Comparison of ENCODE assay signal across 16 cellular contexts in the genomic region with DNA sequence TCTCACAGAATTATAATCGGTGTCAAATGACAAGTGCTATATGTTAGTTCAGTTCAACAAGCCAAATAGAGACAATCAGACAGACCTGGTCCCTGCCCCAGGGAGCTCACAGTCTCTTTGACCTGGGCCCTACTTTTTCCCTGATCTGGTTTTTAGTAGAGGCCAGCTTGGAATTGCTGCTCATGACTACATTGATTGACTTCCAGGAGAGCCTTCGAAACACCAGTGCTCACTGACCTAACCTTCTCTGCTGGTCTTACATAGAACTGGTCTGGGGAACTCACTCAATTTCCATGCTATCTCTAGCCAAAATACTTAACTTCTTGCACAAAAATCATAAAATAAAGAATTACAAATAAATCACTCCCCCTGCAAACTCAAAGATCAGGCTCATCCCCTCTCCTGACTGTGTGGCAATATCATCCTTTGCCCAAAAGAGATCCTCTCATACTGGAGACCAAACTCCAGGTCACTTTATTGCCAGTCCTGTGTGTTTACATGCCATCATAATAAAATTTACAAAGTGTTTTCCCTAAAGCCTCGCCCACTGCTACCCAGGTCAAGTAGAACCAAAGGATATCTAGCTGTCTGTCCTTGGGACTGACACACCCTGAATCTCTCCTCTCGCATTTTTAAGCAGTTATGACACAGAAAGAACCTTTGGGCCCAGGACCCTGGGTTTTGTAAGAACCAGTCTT. TPM values are rescaled to one million over a fixed set of nuclear protein-coding genes. Genes with fewer than 3 reads are reported as not detected.
DNase-seq lines count a peak whose midpoint lies in the region; ATAC-seq and TF ChIP-seq lines count a peak whose summit lies in the region.
"Had no signal": no experiment of that assay in that cellular context is flagged by ENCODE, and none has a peak within 500 bp of the region (broad histone marks: within the 10 kb centered on the region; RNA-seq: fewer than 3 reads in every experiment).

No MANE protein-coding gene starts in this region.

- no peak for TF ChIP-seq CTCF in spleen (IDR thresholded peaks at IDR 0.05 in 8 of 11, conservative IDR thresholded peaks at IDR 0.05 in 3 of 11)

- H3K4me3 ChIP-seq in mucosa of rectum (ENCODE audit: low read length in 2 of 2) (no peak overlapping the region), spleen (no peak overlapping the region)
- H3K4me3 ChIP-seq: BLaER1, HAP-1 had no signal

- 90 to 97% (median 93%) methylated on average over 4 of the region's 4 CpGs for WGBS in spleen, 5 donors

- DNase-seq in activated T-cell treated with anti-CD3 and anti-CD28 coated beads, Interleukin-2, amount 50 U/mL, for 72 hours: no peak
- DNase-seq in activated T-cell treated with anti-CD3 and anti-CD28 coated beads, Interleukin-2, amount 50 U/mL, for 4 hours: no peak
- no peak for DNase-seq in left lobe of liver (ENCODE audit: low spot score)
- DNase-seq in activated CD4-positive, alpha-beta T cell treated with anti-CD3 and anti-CD28 coated beads for 48 hours: no peak
- DNase-seq in spleen: no peak
- DNase-seq in activated CD4-positive, CD25-positive, alpha-beta regulatory T cell (lab: John Stamatoyannopoulos, UW): no peak
- DNase-seq in NCI-H1105 treated with DMSO at 0.1 percent for 48 hours (lab: John Stamatoyannopoulos, UW): no peak
- DNase-seq: AML-193; CD8-positive, alpha-beta memory T cell; DND-41; GDM1 had no signal

- no peak overlapping the region for H3K9ac ChIP-seq in mucosa of rectum (ENCODE audit: low read depth in 1 of 2, low read length in 2 of 2)
- H3K9ac ChIP-seq: BLaER1 had no signal

- H3K9me3 ChIP-seq in mucosa of rectum (ENCODE audit: control insufficient read depth in 2 of 2, low read length in 2 of 2) (no peaks in the 10 kb centered on the region), spleen (peaks cover 0 to 9% (median 4%) of the 10 kb centered on the region in 8 donors)
- H3K9me3 ChIP-seq: HAP-1 had no signal

- no peak for ATAC-seq in activated T-cell treated with anti-CD3 and anti-CD28 coated beads, Interleukin-2, amount 50 U/mL, for 72 hours (replicated peaks in 1 of 2)
- ATAC-seq in activated T-cell treated with anti-CD3 and anti-CD28 coated beads, Interleukin-2, amount 50 U/mL, for 4 hours: no peak
- ATAC-seq in left lobe of liver: peak; percentile 84

- H3K36me3 ChIP-seq in mucosa of rectum (ENCODE audit: control insufficient read depth in 2 of 2, insufficient read depth in 2 of 2, low read length in 2 of 2) (peaks cover 0 to 8% of the 10 kb centered on the region in 2 donors), spleen (peaks cover 0 to 36% (median 14%) of the 10 kb centered on the region in 6 donors)
- H3K36me3 ChIP-seq: HAP-1 had no signal

- H3K27ac Mint-ChIP-seq in activated T-cell treated with anti-CD3 and anti-CD28 coated beads, Interleukin-2, amount 50 U/mL, for 72 hours: peak overlapping the region; percentile 14

- H3K27ac ChIP-seq in mucosa of rectum (ENCODE audit: low read depth in 2 of 2, low read length in 2 of 2) (peak overlapping the region; percentile 27 to 59), spleen (no peak overlapping the region)
- H3K27ac ChIP-seq: 22Rv1, BLaER1 had no signal

- H3K9me3 Mint-ChIP-seq in activated T-cell treated with anti-CD3 and anti-CD28 coated beads, Interleukin-2, amount 50 U/mL, for 72 hours: peaks cover 7 to 8% of the 10 kb centered on the region in 2 donors
- peaks cover 13% of the 10 kb centered on the region for H3K9me3 Mint-ChIP-seq in activated T-cell treated with anti-CD3 and anti-CD28 coated beads, Interleukin-2, amount 50 U/mL, for 4 hours

- H3K4me1 ChIP-seq in mucosa of rectum (ENCODE audit: control insufficient read depth in 2 of 2, insufficient read depth in 2 of 2, low read length in 2 of 2): peaks cover 9 to 18% of the 10 kb centered on the region in 2 donors
- H3K4me1 ChIP-seq in spleen: no peaks in the 10 kb centered on the region
- H3K4me1 ChIP-seq: BLaER1, HAP-1 had no signal

- no peak overlapping the region for H3K4me3 Mint-ChIP-seq in activated T-cell treated with anti-CD3 and anti-CD28 coated beads, Interleukin-2, amount 50 U/mL, for 72 hours
- H3K4me3 Mint-ChIP-seq in activated T-cell treated with anti-CD3 and anti-CD28 coated beads, Interleukin-2, amount 50 U/mL, for 4 hours: no peak overlapping the region
- H3K4me3 Mint-ChIP-seq: CD8-positive, alpha-beta memory T cell had no signal

- no peaks in the 10 kb centered on the region for H3K27me3 Mint-ChIP-seq in activated T-cell treated with anti-CD3 and anti-CD28 coated beads, Interleukin-2, amount 50 U/mL, for 72 hours (ENCODE audit: low read depth)
- no peaks in the 10 kb centered on the region for H3K27me3 Mint-ChIP-seq in activated T-cell treated with anti-CD3 and anti-CD28 coated beads, Interleukin-2, amount 50 U/mL, for 4 hours (ENCODE audit: low read depth)
- H3K27me3 Mint-ChIP-seq: CD8-positive, alpha-beta memory T cell had no signal

- H3K36me3 Mint-ChIP-seq in activated T-cell treated with anti-CD3 and anti-CD28 coated beads, Interleukin-2, amount 50 U/mL, for 72 hours (ENCODE audit: insufficient read depth in 2 of 2): peaks cover 11 to 24% of the 10 kb centered on the region in 2 donors
- peaks cover 36% of the 10 kb centered on the region for H3K36me3 Mint-ChIP-seq in activated T-cell treated with anti-CD3 and anti-CD28 coated beads, Interleukin-2, amount 50 U/mL, for 4 hours (ENCODE audit: insufficient read depth)

- no peaks in the 10 kb centered on the region for H3K27me3 ChIP-seq in mucosa of rectum (ENCODE audit: control insufficient read depth in 2 of 2, insufficient read depth in 2 of 2, low read length in 2 of 2)
- H3K27me3 ChIP-seq in spleen (replicated peaks in 1 of 7): no peaks in the 10 kb centered on the region
- H3K27me3 ChIP-seq: BLaER1 had no signal

- TF ChIP-seq POLR2A in spleen (IDR thresholded peaks at IDR 0.05): no peak

- intact Hi-C loops in spleen (cut with DNase I; ENCODE audit: low total_unique reads): loop anchor here (10.0 kb wide), 1 partner anchor 147 kb away; no protein-coding TSS in a partner anchor

- no peaks in the 10 kb centered on the region for H3K4me1 Mint-ChIP-seq in activated T-cell treated with anti-CD3 and anti-CD28 coated beads, Interleukin-2, amount 50 U/mL, for 72 hours (ENCODE audit: low read depth)
- no peaks in the 10 kb centered on the region for H3K4me1 Mint-ChIP-seq in activated T-cell treated with anti-CD3 and anti-CD28 coated beads, Interleukin-2, amount 50 U/mL, for 4 hours (ENCODE audit: low read depth)
- H3K4me1 Mint-ChIP-seq: CD8-positive, alpha-beta memory T cell had no signal

RNA-seq across cellular contexts. Expression of a gene that starts 53.2 kb away (rescaled TPM):
- under 1 TPM in 1 of 2 donors, not detected in 1; 0.42 TPM for total RNA-seq in activated T-cell treated with anti-CD3 and anti-CD28 coated beads, Interleukin-2, amount 50 U/mL, for 72 hours
- total RNA-seq in activated T-cell treated with anti-CD3 and anti-CD28 coated beads, Interleukin-2, amount 50 U/mL, for 4 hours: under 1 TPM in 1 of 3 donors, not detected in 2; 0.19 TPM
- total RNA-seq in left lobe of liver (479 TPM), spleen (not detected)
- polyA plus RNA-seq in spleen: under 1 TPM; 0.16 to 0.52 (median 0.21) TPM
- total RNA-seq: A673 had no signal
- polyA plus RNA-seq: CD8-positive, alpha-beta memory T cell had no signal

RNA-seq across cellular contexts. Expression of a gene that starts 54.9 kb away (rescaled TPM):
- total RNA-seq in activated T-cell treated with anti-CD3 and anti-CD28 coated beads, Interleukin-2, amount 50 U/mL, for 72 hours: 10 to 100 TPM; 39.0 to 43.6 TPM
- 10 to 100 TPM; 49.8 to 57.8 (median 55.2) TPM for total RNA-seq in activated T-cell treated with anti-CD3 and anti-CD28 coated beads, Interleukin-2, amount 50 U/mL, for 4 hours
- total RNA-seq in left lobe of liver: 19.1 TPM
- total RNA-seq in spleen: 10 to 100 TPM; 40.5 to 59.7 (median 44.3) TPM
- 10 to 100 TPM; 18.8 to 28.1 (median 22.0) TPM for polyA plus RNA-seq in spleen

Comparison
In these comparisons a context has a peak if more than half of its experiments do, and no peak if none do; other contexts are left out.
1. H3K27ac ChIP-seq: peak in mucosa of rectum (2 of 2); none in spleen (0 of 8).
2. RNA of a gene that starts 53.2 kb away (total RNA-seq): 479 TPM in left lobe of liver (single experiment); 0.42 TPM in activated T-cell treated with anti-CD3 and anti-CD28 coated beads, Interleukin-2, amount 50 U/mL, for 72 hours, 0.19 TPM in activated T-cell treated with anti-CD3 and anti-CD28 coated beads, Interleukin-2, amount 50 U/mL, for 4 hours and not detected in spleen; every median in the first group is over 100 times any median in the second.